Comparison of ENCODE assay signal across 1 cellular context in the genomic region with DNA sequence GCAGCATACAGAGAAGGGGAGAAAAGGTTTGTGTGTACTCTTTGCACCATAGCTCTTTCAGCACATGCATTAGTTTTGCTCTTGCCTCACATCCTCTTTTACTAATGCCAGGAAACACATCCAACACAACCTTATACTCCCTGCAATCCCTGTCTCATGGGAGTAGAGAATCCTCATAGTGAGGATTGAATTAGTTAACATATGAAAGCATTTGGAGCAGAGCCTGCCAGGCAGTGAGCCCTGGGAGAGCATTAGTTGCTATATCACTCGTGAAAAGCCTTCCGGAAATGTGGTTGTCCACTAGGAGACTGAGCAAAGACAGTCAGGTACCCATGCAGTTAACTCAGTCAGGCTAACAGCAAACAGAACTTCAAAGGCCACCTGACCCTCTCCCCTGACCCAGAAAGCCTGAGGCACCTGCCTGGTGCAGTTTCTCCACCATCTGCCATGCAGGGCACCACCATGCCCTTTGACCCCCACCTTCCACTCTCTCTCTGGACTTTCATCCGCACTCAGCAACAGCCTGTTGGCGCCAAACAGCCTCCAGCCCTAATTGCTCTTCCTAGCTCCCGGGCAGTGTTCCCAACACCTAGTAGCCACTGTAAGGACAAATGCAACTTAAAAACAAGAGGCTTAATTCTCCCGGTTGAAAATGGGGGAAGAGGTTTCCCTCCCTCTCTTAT.
TF ChIP-seq lines count a peak whose summit lies in the region.

No MANE protein-coding gene starts in this region.

TF ChIP-seq in HepG2, 621 proteins besides CTCF, POLR2A, EP300 and RAD21 (continued from another document and continues in another):
- TF ChIP-seq, protein P1, sequence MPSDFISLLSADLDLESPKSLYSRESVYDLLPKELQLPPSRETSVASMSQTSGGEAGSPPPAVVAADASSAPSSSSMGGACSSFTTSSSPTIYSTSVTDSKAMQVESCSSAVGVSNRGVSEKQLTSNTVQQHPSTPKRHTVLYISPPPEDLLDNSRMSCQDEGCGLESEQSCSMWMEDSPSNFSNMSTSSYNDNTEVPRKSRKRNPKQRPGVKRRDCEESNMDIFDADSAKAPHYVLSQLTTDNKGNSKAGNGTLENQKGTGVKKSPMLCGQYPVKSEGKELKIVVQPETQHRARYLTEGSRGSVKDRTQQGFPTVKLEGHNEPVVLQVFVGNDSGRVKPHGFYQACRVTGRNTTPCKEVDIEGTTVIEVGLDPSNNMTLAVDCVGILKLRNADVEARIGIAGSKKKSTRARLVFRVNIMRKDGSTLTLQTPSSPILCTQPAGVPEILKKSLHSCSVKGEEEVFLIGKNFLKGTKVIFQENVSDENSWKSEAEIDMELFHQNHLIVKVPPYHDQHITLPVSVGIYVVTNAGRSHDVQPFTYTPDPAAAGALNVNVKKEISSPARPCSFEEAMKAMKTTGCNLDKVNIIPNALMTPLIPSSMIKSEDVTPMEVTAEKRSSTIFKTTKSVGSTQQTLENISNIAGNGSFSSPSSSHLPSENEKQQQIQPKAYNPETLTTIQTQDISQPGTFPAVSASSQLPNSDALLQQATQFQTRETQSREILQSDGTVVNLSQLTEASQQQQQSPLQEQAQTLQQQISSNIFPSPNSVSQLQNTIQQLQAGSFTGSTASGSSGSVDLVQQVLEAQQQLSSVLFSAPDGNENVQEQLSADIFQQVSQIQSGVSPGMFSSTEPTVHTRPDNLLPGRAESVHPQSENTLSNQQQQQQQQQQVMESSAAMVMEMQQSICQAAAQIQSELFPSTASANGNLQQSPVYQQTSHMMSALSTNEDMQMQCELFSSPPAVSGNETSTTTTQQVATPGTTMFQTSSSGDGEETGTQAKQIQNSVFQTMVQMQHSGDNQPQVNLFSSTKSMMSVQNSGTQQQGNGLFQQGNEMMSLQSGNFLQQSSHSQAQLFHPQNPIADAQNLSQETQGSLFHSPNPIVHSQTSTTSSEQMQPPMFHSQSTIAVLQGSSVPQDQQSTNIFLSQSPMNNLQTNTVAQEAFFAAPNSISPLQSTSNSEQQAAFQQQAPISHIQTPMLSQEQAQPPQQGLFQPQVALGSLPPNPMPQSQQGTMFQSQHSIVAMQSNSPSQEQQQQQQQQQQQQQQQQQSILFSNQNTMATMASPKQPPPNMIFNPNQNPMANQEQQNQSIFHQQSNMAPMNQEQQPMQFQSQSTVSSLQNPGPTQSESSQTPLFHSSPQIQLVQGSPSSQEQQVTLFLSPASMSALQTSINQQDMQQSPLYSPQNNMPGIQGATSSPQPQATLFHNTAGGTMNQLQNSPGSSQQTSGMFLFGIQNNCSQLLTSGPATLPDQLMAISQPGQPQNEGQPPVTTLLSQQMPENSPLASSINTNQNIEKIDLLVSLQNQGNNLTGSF (CRISPR knock-in tag; IDR thresholded peaks at IDR 0.05), result no peak
- TF ChIP-seq ZNF619 (CRISPR knock-in tag; IDR thresholded peaks at IDR 0.05) (0 out of 2 replicates have a peak, but pooled peaks have one; percentile 69), ZNF160 (CRISPR knock-in tag; IDR thresholded peaks at IDR 0.05) (peak; percentile 49; the same call in 1 of the 2 replicates), ZNF407 (CRISPR knock-in tag; IDR thresholded peaks at IDR 0.05; ENCODE audit: not compliant biosample characterization) (no peak), ZFP91 (CRISPR knock-in tag; IDR thresholded peaks at IDR 0.05; ENCODE audit: borderline replicate concordance) (peak; percentile 78), ARHGAP35 (CRISPR knock-in tag; IDR thresholded peaks at IDR 0.05; ENCODE audit: borderline replicate concordance) (no peak; the same call in 1 of the 2 replicates), SIN3B (IDR thresholded peaks at IDR 0.05; ENCODE audit: low read length) (no peak), ZSCAN12 (CRISPR knock-in tag; IDR thresholded peaks at IDR 0.05) (no peak), ZNF282 (IDR thresholded peaks at IDR 0.05; ENCODE audit: partially characterized antibody) (no peak), IRF9 (CRISPR knock-in tag; IDR thresholded peaks at IDR 0.05; ENCODE audit: borderline replicate concordance) (peak; percentile 72; the same call in 1 of the 2 replicates), ZSCAN25 (CRISPR knock-in tag; IDR thresholded peaks at IDR 0.05) (peak; percentile 94), KDM3A (CRISPR knock-in tag; IDR thresholded peaks at IDR 0.05; ENCODE audit: low read depth) (peak; percentile 96), MZF1 (CRISPR knock-in tag; IDR thresholded peaks at IDR 0.05; ENCODE audit: borderline replicate concordance) (no peak), ZNF891 (CRISPR knock-in tag; IDR thresholded peaks at IDR 0.05) (no peak), ZSCAN30 (CRISPR knock-in tag; IDR thresholded peaks at IDR 0.05) (no peak), POGZ (CRISPR knock-in tag; IDR thresholded peaks at IDR 0.05) (peak; percentile 94)
- TF ChIP-seq, protein P2, sequence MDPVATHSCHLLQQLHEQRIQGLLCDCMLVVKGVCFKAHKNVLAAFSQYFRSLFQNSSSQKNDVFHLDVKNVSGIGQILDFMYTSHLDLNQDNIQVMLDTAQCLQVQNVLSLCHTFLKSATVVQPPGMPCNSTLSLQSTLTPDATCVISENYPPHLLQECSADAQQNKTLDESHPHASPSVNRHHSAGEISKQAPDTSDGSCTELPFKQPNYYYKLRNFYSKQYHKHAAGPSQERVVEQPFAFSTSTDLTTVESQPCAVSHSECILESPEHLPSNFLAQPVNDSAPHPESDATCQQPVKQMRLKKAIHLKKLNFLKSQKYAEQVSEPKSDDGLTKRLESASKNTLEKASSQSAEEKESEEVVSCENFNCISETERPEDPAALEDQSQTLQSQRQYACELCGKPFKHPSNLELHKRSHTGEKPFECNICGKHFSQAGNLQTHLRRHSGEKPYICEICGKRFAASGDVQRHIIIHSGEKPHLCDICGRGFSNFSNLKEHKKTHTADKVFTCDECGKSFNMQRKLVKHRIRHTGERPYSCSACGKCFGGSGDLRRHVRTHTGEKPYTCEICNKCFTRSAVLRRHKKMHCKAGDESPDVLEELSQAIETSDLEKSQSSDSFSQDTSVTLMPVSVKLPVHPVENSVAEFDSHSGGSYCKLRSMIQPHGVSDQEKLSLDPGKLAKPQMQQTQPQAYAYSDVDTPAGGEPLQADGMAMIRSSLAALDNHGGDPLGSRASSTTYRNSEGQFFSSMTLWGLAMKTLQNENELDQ (CRISPR knock-in tag; IDR thresholded peaks at IDR 0.05; ENCODE audit: borderline replicate concordance), result no peak
- TF ChIP-seq, protein P3, sequence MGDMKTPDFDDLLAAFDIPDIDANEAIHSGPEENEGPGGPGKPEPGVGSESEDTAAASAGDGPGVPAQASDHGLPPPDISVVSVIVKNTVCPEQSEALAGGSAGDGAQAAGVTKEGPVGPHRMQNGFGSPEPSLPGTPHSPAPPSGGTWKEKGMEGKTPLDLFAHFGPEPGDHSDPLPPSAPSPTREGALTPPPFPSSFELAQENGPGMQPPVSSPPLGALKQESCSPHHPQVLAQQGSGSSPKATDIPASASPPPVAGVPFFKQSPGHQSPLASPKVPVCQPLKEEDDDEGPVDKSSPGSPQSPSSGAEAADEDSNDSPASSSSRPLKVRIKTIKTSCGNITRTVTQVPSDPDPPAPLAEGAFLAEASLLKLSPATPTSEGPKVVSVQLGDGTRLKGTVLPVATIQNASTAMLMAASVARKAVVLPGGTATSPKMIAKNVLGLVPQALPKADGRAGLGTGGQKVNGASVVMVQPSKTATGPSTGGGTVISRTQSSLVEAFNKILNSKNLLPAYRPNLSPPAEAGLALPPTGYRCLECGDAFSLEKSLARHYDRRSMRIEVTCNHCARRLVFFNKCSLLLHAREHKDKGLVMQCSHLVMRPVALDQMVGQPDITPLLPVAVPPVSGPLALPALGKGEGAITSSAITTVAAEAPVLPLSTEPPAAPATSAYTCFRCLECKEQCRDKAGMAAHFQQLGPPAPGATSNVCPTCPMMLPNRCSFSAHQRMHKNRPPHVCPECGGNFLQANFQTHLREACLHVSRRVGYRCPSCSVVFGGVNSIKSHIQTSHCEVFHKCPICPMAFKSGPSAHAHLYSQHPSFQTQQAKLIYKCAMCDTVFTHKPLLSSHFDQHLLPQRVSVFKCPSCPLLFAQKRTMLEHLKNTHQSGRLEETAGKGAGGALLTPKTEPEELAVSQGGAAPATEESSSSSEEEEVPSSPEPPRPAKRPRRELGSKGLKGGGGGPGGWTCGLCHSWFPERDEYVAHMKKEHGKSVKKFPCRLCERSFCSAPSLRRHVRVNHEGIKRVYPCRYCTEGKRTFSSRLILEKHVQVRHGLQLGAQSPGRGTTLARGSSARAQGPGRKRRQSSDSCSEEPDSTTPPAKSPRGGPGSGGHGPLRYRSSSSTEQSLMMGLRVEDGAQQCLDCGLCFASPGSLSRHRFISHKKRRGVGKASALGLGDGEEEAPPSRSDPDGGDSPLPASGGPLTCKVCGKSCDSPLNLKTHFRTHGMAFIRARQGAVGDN (CRISPR knock-in tag; IDR thresholded peaks at IDR 0.05), result peak; percentile 93
